ENCODE assay signal across 28 cellular contexts in genomic region chr21:32554832-32555436, GRCh38. TPM values are rescaled to one million over a fixed set of nuclear protein-coding genes. Genes with fewer than 3 reads are reported as not detected.
"Had no signal": no experiment of that assay in that cellular context is flagged by ENCODE, and none has a peak within 500 bp of the region (broad histone marks: within the 10 kb centered on the region; RNA-seq: fewer than 3 reads in every experiment).

No MANE protein-coding gene starts in this region.

- FAIRE-seq: keratinocyte, TTC549 had no signal

- H3K4me1 Mint-ChIP-seq: activated B cell treated with CpG ODN at 0.5 μM for 24 hours; activated CD4-positive, alpha-beta memory T cell treated with anti-CD3 and anti-CD28 coated beads, Interleukin-2, amount 10 ng/mL, durations not matched to agents 7 days and 5 days; nephron progenitor cell had no signal

- H3K4me3 Mint-ChIP-seq: activated B cell treated with CpG ODN at 0.5 μM for 24 hours; activated CD4-positive, alpha-beta memory T cell treated with anti-CD3 and anti-CD28 coated beads, Interleukin-2, amount 10 ng/mL, durations not matched to agents 7 days and 5 days; activated CD8-positive, alpha-beta memory T cell treated with anti-CD3 and anti-CD28 coated beads, Interleukin-2, amount 10 ng/mL, durations not matched to agents 7 days and 5 days; activated naive CD8-positive, alpha-beta T cell treated with anti-CD3 and anti-CD28 coated beads, Interleukin-2, amount 10 ng/mL, durations not matched to agents 7 days and 5 days; central memory CD8-positive, alpha-beta T cell; nephron progenitor cell; T-helper 2 cell treated with Interferon-gamma antibody and Interleukin-4, amounts not matched to agents 5 μg/mL and 100 μg/mL, for 36 hours had no signal

- H3K9me3 ChIP-seq: tibial artery had no signal

- H3K36me3 Mint-ChIP-seq: activated CD8-positive, alpha-beta memory T cell treated with anti-CD3 and anti-CD28 coated beads, Interleukin-2, amount 10 ng/mL, durations not matched to agents 7 days and 5 days; activated naive CD8-positive, alpha-beta T cell treated with anti-CD3 and anti-CD28 coated beads, Interleukin-2, amount 10 ng/mL, durations not matched to agents 7 days and 5 days had no signal

- H3K4me3 ChIP-seq: lung, tibial artery had no signal

- H3K27ac Mint-ChIP-seq: activated B cell treated with CpG ODN at 0.5 μM for 24 hours; activated CD4-positive, alpha-beta memory T cell treated with anti-CD3 and anti-CD28 coated beads, Interleukin-2, amount 10 ng/mL, durations not matched to agents 7 days and 5 days; activated CD8-positive, alpha-beta memory T cell treated with anti-CD3 and anti-CD28 coated beads, Interleukin-2, amount 10 ng/mL, durations not matched to agents 7 days and 5 days; activated naive CD8-positive, alpha-beta T cell treated with anti-CD3 and anti-CD28 coated beads, Interleukin-2, amount 10 ng/mL, durations not matched to agents 7 days and 5 days; nephron progenitor cell; T-helper 2 cell treated with Interferon-gamma antibody and Interleukin-4, amounts not matched to agents 5 μg/mL and 100 μg/mL, for 36 hours had no signal

- H3K27me3 Mint-ChIP-seq: activated CD4-positive, alpha-beta memory T cell treated with anti-CD3 and anti-CD28 coated beads, Interleukin-2, amount 10 ng/mL, durations not matched to agents 7 days and 5 days; activated CD8-positive, alpha-beta memory T cell treated with anti-CD3 and anti-CD28 coated beads, Interleukin-2, amount 10 ng/mL, durations not matched to agents 7 days and 5 days; central memory CD8-positive, alpha-beta T cell had no signal

- H3K9me3 Mint-ChIP-seq: activated B cell treated with CpG ODN at 0.5 μM for 24 hours; activated CD4-positive, alpha-beta memory T cell treated with anti-CD3 and anti-CD28 coated beads, Interleukin-2, amount 10 ng/mL, durations not matched to agents 7 days and 5 days; activated naive CD8-positive, alpha-beta T cell treated with anti-CD3 and anti-CD28 coated beads, Interleukin-2, amount 10 ng/mL, durations not matched to agents 7 days and 5 days; central memory CD8-positive, alpha-beta T cell; nephron progenitor cell; T-helper 2 cell treated with Interferon-gamma antibody and Interleukin-4, amounts not matched to agents 5 μg/mL and 100 μg/mL, for 36 hours had no signal

- H3K36me3 ChIP-seq: brain microvascular endothelial cell, tibial artery had no signal

- H3K4me1 ChIP-seq: tibial artery had no signal

- DNase-seq: activated B cell treated with CpG ODN at 0.5 μM for 24 hours; activated CD4-positive, alpha-beta memory T cell treated with anti-CD3 and anti-CD28 coated beads, Interleukin-2, amount 10 ng/mL, durations not matched to agents 7 days and 5 days; activated CD4-positive, alpha-beta T cell treated with anti-CD3 and anti-CD28 coated beads for 4 hours; activated CD8-positive, alpha-beta memory T cell treated with anti-CD3 and anti-CD28 coated beads, Interleukin-2, amount 10 ng/mL, durations not matched to agents 7 days and 5 days; activated naive CD4-positive, alpha-beta T cell treated with Interleukin-2 at 50 U/mL for 16 hours; activated naive CD8-positive, alpha-beta T cell treated with anti-CD3 and anti-CD28 coated beads, Interleukin-2, amount 10 ng/mL, durations not matched to agents 7 days and 5 days; brain microvascular endothelial cell; cortex of kidney; effector CD4-positive, alpha-beta T cell; foreskin melanocyte; glutamatergic neuron; hippocampal formation; nephron progenitor cell; nucleus accumbens; posterior cingulate gyrus; stimulated activated CD4-positive, alpha-beta T cell treated with anti-CD3 and anti-CD28 coated beads, Interleukin-12 subunit alpha, Interleukin-12 subunit beta, amount 100 ng/mL, for 4 hours; stimulated activated CD4-positive, alpha-beta T cell treated with anti-CD3 and anti-CD28 coated beads, Interleukin-1b, Interleukin-23, amount 100 ng/mL, for 48 hours; stimulated activated CD8-positive, alpha-beta memory T cell treated with anti-CD3 and anti-CD28 coated beads, Interleukin-4, amount 100 ng/mL, for 48 hours; stimulated activated naive CD4-positive, alpha-beta T cell treated with Interleukin-2 at 50 U/mL for 16 hours; SW 1271; tibial artery had no signal

- H3K27me3 ChIP-seq: brain microvascular endothelial cell, tibial artery had no signal

- ATAC-seq: activated CD8-positive, alpha-beta memory T cell treated with anti-CD3 and anti-CD28 coated beads, Interleukin-2, amount 10 ng/mL, durations not matched to agents 7 days and 5 days; esophagus mucosa had no signal

- H3K27ac ChIP-seq: brain microvascular endothelial cell, tibial artery had no signal

RNA-seq across cellular contexts. Expression of gene TCP10L, which starts 30.4 kb away (rescaled TPM):
- total RNA-seq: activated CD8-positive, alpha-beta memory T cell treated with anti-CD3 and anti-CD28 coated beads, Interleukin-2, amount 10 ng/mL, durations not matched to agents 7 days and 5 days; esophagus mucosa; subcutaneous adipose tissue had no signal
